ENCODE assay signal across 8 cellular contexts in genomic region chr18:13500891-13501887, GRCh38.
A peak's percentile ranks its signal among the peaks of the same experiment; 100 is the strongest.
DNase-seq lines count a peak whose midpoint lies in the region; ATAC-seq and TF ChIP-seq lines count a peak whose summit lies in the region.

No MANE protein-coding gene starts in this region.

- peak in 7 of 10 donors; percentile 36 to 91 (median 53) for DNase-seq in posterior cingulate gyrus
- DNase-seq in spleen = no peak
- DNase-seq in esophagus muscularis mucosa (ENCODE audit: extremely low spot score) = no peak
- no peak for DNase-seq in CD1c-positive myeloid dendritic cell (ENCODE audit: extremely low spot score)

- no peak overlapping the region for H2AFZ ChIP-seq in OCI-LY3 (ENCODE audit: low read depth, low read length)

- H3K9me3 ChIP-seq in OCI-LY3 (ENCODE audit: insufficient read depth, low read length) (no peaks in the 10 kb centered on the region), gastroesophageal sphincter (no peaks in the 10 kb centered on the region), spleen (peaks cover 0 to 9% (median 0%) of the 10 kb centered on the region in 8 donors), esophagus muscularis mucosa (no peaks in the 10 kb centered on the region)

- TF ChIP-seq EP300 in gastroesophageal sphincter (IDR thresholded peaks at IDR 0.05) (no peak), esophagus muscularis mucosa (IDR thresholded peaks at IDR 0.05) (no peak)

- peaks cover 57% of the 10 kb centered on the region for H3K27me3 ChIP-seq in OCI-LY3 (ENCODE audit: low read depth, low read length)
- H3K27me3 ChIP-seq in gastroesophageal sphincter = no peaks in the 10 kb centered on the region
- H3K27me3 ChIP-seq in spleen (replicated peaks in 1 of 7) = no peaks in the 10 kb centered on the region
- no peaks in the 10 kb centered on the region for H3K27me3 ChIP-seq in esophagus muscularis mucosa

- 22 to 40% methylated on average over 10 to 16 of the region's 16 CpGs for WGBS in gastroesophageal sphincter (ENCODE audit: low coverage in 1 of 2), 2 donors
- WGBS in spleen, 5 donors = 70 to 80% (median 75%) methylated on average over 16 of the region's 16 CpGs
- WGBS in esophagus muscularis mucosa = 44% methylated on average over 16 of the region's 16 CpGs

- intact Hi-C loops in posterior cingulate gyrus (cut with DNase I) = no loop called here
- intact Hi-C loops in spleen (cut with DNase I; ENCODE audit: low total_unique reads) = no loop called here
- intact Hi-C loops in esophagus muscularis mucosa (cut with DNase I) = no loop called here

- TF ChIP-seq CTCF in OCI-LY3 (IDR thresholded peaks at IDR 0.05; ENCODE audit: low read depth, low read length) = no peak
- TF ChIP-seq CTCF in gastroesophageal sphincter (IDR thresholded peaks at IDR 0.05) = no peak
- no peak for TF ChIP-seq CTCF in spleen (IDR thresholded peaks at IDR 0.05 in 8 of 11, conservative IDR thresholded peaks at IDR 0.05 in 3 of 11)
- TF ChIP-seq CTCF in esophagus muscularis mucosa (IDR thresholded peaks at IDR 0.05) = no peak

- no peaks in the 10 kb centered on the region for H4K20me1 ChIP-seq in OCI-LY3 (ENCODE audit: insufficient read depth, low read length)

- H3K4me1 ChIP-seq in OCI-LY3 (ENCODE audit: low read length) = peaks cover 39% of the 10 kb centered on the region
- peaks cover 0 to 31% (median 8%) of the 10 kb centered on the region in 3 donors for H3K4me1 ChIP-seq in gastroesophageal sphincter
- peaks cover 0 to 24% (median 9%) of the 10 kb centered on the region in 6 donors for H3K4me1 ChIP-seq in spleen
- H3K4me1 ChIP-seq in esophagus muscularis mucosa = peaks cover 19 to 32% (median 28%) of the 10 kb centered on the region in 4 donors

- H3K4me3 ChIP-seq in OCI-LY3 (ENCODE audit: low read length) = peak overlapping the region; percentile 41
- no peak overlapping the region for H3K4me3 ChIP-seq in gastroesophageal sphincter
- H3K4me3 ChIP-seq in spleen = no peak overlapping the region
- H3K4me3 ChIP-seq in esophagus muscularis mucosa = no peak overlapping the region

- H3K36me3 ChIP-seq in OCI-LY3 (replicated peaks; ENCODE audit: low read depth, low read length) = no peaks in the 10 kb centered on the region
- peaks cover 0 to 25% of the 10 kb centered on the region in 2 donors for H3K36me3 ChIP-seq in gastroesophageal sphincter
- H3K36me3 ChIP-seq in spleen = peaks cover 0 to 19% (median 0%) of the 10 kb centered on the region in 6 donors
- H3K36me3 ChIP-seq in esophagus muscularis mucosa = peaks cover 0 to 18% (median 15%) of the 10 kb centered on the region in 4 donors

- no peak for TF ChIP-seq POLR2A in gastroesophageal sphincter (IDR thresholded peaks at IDR 0.05)
- no peak for TF ChIP-seq POLR2A in spleen (IDR thresholded peaks at IDR 0.05)
- TF ChIP-seq POLR2A in esophagus muscularis mucosa (IDR thresholded peaks at IDR 0.05; ENCODE audit: low read depth) = no peak

- peak overlapping the region; percentile 75 for H3K4me2 ChIP-seq in OCI-LY3 (ENCODE audit: low read length)

- H3K27ac ChIP-seq in OCI-LY3 (ENCODE audit: low read length) (no peak overlapping the region), gastroesophageal sphincter (peak overlapping the region in 1 of 4 donors; percentile 36), spleen (no peak overlapping the region), esophagus muscularis mucosa (replicated peaks in 1 of 4) (peak overlapping the region in 2 of 4 donors; percentile 5 to 13)

- H3K9ac ChIP-seq in OCI-LY3 (ENCODE audit: low read length) = no peak overlapping the region

- ATAC-seq in GM19395 (IDR thresholded peaks at IDR 0.05; ENCODE audit: unreplicated experiment) (peak; percentile 19), gastroesophageal sphincter (peak; percentile 85), GM21390 (IDR thresholded peaks at IDR 0.05; ENCODE audit: unreplicated experiment) (no peak)

- no peaks in the 10 kb centered on the region for H3K79me2 ChIP-seq in OCI-LY3 (ENCODE audit: low read length)

Comparison
In these comparisons a context has a peak if more than half of its experiments do, and no peak if none do; other contexts are left out.
1. DNase-seq: peak in posterior cingulate gyrus (7 of 10); none in spleen (single experiment), esophagus muscularis mucosa (single experiment) and CD1c-positive myeloid dendritic cell (single experiment).